ENCODE assay signal across 1 cellular context in genomic region chr3:19190602-19191001, GRCh38.
A peak's percentile ranks its signal among the peaks of the same experiment; 100 is the strongest.
TF ChIP-seq lines count a peak whose summit lies in the region.

No MANE protein-coding gene starts in this region.

TF ChIP-seq in GM12878, 131 proteins besides CTCF, POLR2A, EP300 and RAD21 (continued from another document):
- peak; percentile 59; the same call in 1 of the 2 replicates for TF ChIP-seq ATF2 (IDR thresholded peaks at IDR 0.05; ENCODE audit: low read length)
